Comparison of ENCODE assay signal across 1 cellular context in the genomic region with DNA sequence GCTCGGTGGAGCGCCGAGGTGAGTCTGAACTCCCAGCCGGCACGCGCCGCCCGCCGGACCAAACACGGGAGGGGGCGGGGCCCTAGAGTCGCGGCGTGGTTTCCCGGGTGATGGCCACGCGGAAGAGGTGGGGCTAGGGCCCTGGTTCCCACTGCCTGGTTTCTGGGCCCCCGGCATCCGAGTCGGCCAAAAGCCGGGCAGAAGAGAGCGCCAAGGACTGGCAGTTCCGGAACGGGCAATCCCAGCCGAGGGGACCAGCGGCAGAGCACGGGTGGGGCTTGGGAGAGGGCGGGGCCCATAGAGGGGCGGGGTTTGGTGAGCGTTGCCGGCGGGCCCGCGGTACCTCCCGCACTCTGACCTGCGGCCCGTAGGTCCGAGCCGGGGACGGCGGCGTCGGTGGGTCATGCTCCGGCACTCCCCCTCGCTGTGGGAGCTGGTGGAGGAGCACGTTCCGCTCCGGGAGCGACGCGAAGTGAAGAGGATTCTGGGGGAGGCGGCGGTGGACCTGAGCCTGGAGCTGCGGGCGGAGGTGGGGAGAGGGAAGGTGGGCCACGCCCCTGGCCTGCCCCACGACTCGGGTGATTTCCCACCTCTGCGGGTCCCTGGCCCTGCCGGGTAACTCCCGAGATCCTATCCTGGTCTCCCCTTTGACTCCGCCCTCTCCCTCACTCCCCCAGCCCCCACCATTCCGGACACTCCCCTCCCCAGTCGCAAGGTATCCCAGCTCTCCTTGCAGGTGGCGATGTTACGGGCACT.
TF ChIP-seq lines count a peak whose summit lies in the region.

A gene (plus strand): TSS at position 124 of the 756 bp plus-strand sequence. CDS start 280 bp downstream, at position 404.

TF ChIP-seq in HepG2, 621 proteins besides CTCF, POLR2A, EP300 and RAD21 (continued from another document and continues in another):
- TF ChIP-seq, protein P1, sequence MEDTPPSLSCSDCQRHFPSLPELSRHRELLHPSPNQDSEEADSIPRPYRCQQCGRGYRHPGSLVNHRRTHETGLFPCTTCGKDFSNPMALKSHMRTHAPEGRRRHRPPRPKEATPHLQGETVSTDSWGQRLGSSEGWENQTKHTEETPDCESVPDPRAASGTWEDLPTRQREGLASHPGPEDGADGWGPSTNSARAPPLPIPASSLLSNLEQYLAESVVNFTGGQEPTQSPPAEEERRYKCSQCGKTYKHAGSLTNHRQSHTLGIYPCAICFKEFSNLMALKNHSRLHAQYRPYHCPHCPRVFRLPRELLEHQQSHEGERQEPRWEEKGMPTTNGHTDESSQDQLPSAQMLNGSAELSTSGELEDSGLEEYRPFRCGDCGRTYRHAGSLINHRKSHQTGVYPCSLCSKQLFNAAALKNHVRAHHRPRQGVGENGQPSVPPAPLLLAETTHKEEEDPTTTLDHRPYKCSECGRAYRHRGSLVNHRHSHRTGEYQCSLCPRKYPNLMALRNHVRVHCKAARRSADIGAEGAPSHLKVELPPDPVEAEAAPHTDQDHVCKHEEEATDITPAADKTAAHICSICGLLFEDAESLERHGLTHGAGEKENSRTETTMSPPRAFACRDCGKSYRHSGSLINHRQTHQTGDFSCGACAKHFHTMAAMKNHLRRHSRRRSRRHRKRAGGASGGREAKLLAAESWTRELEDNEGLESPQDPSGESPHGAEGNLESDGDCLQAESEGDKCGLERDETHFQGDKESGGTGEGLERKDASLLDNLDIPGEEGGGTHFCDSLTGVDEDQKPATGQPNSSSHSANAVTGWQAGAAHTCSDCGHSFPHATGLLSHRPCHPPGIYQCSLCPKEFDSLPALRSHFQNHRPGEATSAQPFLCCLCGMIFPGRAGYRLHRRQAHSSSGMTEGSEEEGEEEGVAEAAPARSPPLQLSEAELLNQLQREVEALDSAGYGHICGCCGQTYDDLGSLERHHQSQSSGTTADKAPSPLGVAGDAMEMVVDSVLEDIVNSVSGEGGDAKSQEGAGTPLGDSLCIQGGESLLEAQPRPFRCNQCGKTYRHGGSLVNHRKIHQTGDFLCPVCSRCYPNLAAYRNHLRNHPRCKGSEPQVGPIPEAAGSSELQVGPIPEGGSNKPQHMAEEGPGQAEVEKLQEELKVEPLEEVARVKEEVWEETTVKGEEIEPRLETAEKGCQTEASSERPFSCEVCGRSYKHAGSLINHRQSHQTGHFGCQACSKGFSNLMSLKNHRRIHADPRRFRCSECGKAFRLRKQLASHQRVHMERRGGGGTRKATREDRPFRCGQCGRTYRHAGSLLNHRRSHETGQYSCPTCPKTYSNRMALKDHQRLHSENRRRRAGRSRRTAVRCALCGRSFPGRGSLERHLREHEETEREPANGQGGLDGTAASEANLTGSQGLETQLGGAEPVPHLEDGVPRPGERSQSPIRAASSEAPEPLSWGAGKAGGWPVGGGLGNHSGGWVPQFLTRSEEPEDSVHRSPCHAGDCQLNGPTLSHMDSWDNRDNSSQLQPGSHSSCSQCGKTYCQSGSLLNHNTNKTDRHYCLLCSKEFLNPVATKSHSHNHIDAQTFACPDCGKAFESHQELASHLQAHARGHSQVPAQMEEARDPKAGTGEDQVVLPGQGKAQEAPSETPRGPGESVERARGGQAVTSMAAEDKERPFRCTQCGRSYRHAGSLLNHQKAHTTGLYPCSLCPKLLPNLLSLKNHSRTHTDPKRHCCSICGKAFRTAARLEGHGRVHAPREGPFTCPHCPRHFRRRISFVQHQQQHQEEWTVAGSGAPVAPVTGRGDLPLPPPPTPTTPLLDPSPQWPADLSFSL (CRISPR knock-in tag; IDR thresholded peaks at IDR 0.05) = no peak; the same call in 1 of the 2 replicates
- TF ChIP-seq ZNF547 (CRISPR knock-in tag; IDR thresholded peaks at IDR 0.05) (peak; percentile 75; the same call in 1 of the 2 replicates), ATF7-NPFF (CRISPR knock-in tag; IDR thresholded peaks at IDR 0.05; ENCODE audit: low read depth) (peak; percentile 42; the same call in 1 of the 2 replicates), ZNF205 (CRISPR knock-in tag; IDR thresholded peaks at IDR 0.05) (peak; percentile 90), KDM2A (CRISPR knock-in tag; IDR thresholded peaks at IDR 0.05; ENCODE audit: borderline replicate concordance, low read depth) (peak; percentile 100), MEIS1 (CRISPR knock-in tag; IDR thresholded peaks at IDR 0.05; ENCODE audit: borderline replicate concordance) (no peak; the same call in 1 of the 2 replicates), ZNF598 (CRISPR knock-in tag; IDR thresholded peaks at IDR 0.05; ENCODE audit: borderline replicate concordance) (peak; percentile 28; the same call in 1 of the 2 replicates), ZNF20 (CRISPR knock-in tag; IDR thresholded peaks at IDR 0.05) (no peak), ZNF670 (CRISPR knock-in tag; IDR thresholded peaks at IDR 0.05; ENCODE audit: borderline replicate concordance) (peak; percentile 16; the same call in 1 of the 2 replicates), SP5 (CRISPR knock-in tag; IDR thresholded peaks at IDR 0.05; ENCODE audit: borderline replicate concordance, low read depth) (peak; percentile 70), ZMAT3 (CRISPR knock-in tag; conservative IDR thresholded peaks at IDR 0.05) (peak; percentile 29; the same call in 1 of the 2 replicates), ARID2 (CRISPR knock-in tag; IDR thresholded peaks at IDR 0.05; ENCODE audit: borderline replicate concordance) (peak; percentile 63; the same call in 1 of the 2 replicates), ZNF234 (CRISPR knock-in tag; conservative IDR thresholded peaks at IDR 0.05) (peak; percentile 75; the same call in 1 of the 2 replicates), HNRNPL (IDR thresholded peaks at IDR 0.05; ENCODE audit: low read depth, low read length) (no peak), NAIF1 (CRISPR knock-in tag; IDR thresholded peaks at IDR 0.05; ENCODE audit: borderline replicate concordance) (no peak; the same call in 1 of the 2 replicates), SNAPC2 (CRISPR knock-in tag; IDR thresholded peaks at IDR 0.05) (0 out of 2 replicates have a peak, but pooled peaks have one; percentile 51), ZBTB1 (CRISPR knock-in tag; IDR thresholded peaks at IDR 0.05; ENCODE audit: borderline replicate concordance) (no peak), YY1 (IDR thresholded peaks at IDR 0.05; ENCODE audit: insufficient read depth, insufficient replicate concordance, low read depth, low read length) (peak; percentile 27), ZNF570 (CRISPR knock-in tag; IDR thresholded peaks at IDR 0.05; ENCODE audit: borderline replicate concordance) (no peak), ZNF678 (CRISPR knock-in tag; IDR thresholded peaks at IDR 0.05) (no peak), ZBTB8A (CRISPR knock-in tag; IDR thresholded peaks at IDR 0.05; ENCODE audit: borderline replicate concordance, low read depth) (0 out of 2 replicates have a peak, but pooled peaks have one; percentile 41), ERF (CRISPR knock-in tag; IDR thresholded peaks at IDR 0.05) (peak; percentile 30; the same call in 1 of the 2 replicates)
- TF ChIP-seq, protein P2, sequence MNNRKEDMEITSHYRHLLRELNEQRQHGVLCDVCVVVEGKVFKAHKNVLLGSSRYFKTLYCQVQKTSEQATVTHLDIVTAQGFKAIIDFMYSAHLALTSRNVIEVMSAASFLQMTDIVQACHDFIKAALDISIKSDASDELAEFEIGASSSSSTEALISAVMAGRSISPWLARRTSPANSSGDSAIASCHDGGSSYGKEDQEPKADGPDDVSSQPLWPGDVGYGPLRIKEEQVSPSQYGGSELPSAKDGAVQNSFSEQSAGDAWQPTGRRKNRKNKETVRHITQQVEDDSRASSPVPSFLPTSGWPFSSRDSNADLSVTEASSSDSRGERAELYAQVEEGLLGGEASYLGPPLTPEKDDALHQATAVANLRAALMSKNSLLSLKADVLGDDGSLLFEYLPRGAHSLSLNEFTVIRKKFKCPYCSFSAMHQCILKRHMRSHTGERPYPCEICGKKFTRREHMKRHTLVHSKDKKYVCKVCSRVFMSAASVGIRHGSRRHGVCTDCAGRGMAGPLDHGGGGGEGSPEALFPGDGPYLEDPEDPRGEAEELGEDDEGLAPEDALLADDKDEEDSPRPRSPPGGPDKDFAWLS (CRISPR knock-in tag; IDR thresholded peaks at IDR 0.05; ENCODE audit: borderline replicate concordance) = 0 out of 2 replicates have a peak, but pooled peaks have one; percentile 44
- TF ChIP-seq, protein P3, sequence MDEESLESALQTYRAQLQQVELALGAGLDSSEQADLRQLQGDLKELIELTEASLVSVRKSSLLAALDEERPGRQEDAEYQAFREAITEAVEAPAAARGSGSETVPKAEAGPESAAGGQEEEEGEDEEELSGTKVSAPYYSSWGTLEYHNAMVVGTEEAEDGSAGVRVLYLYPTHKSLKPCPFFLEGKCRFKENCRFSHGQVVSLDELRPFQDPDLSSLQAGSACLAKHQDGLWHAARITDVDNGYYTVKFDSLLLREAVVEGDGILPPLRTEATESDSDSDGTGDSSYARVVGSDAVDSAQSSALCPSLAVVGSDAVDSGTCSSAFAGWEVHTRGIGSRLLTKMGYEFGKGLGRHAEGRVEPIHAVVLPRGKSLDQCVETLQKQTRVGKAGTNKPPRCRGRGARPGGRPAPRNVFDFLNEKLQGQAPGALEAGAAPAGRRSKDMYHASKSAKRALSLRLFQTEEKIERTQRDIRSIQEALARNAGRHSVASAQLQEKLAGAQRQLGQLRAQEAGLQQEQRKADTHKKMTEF (CRISPR knock-in tag; IDR thresholded peaks at IDR 0.05) = peak; percentile 41; the same call in 1 of the 2 replicates
- TF ChIP-seq, protein P4, sequence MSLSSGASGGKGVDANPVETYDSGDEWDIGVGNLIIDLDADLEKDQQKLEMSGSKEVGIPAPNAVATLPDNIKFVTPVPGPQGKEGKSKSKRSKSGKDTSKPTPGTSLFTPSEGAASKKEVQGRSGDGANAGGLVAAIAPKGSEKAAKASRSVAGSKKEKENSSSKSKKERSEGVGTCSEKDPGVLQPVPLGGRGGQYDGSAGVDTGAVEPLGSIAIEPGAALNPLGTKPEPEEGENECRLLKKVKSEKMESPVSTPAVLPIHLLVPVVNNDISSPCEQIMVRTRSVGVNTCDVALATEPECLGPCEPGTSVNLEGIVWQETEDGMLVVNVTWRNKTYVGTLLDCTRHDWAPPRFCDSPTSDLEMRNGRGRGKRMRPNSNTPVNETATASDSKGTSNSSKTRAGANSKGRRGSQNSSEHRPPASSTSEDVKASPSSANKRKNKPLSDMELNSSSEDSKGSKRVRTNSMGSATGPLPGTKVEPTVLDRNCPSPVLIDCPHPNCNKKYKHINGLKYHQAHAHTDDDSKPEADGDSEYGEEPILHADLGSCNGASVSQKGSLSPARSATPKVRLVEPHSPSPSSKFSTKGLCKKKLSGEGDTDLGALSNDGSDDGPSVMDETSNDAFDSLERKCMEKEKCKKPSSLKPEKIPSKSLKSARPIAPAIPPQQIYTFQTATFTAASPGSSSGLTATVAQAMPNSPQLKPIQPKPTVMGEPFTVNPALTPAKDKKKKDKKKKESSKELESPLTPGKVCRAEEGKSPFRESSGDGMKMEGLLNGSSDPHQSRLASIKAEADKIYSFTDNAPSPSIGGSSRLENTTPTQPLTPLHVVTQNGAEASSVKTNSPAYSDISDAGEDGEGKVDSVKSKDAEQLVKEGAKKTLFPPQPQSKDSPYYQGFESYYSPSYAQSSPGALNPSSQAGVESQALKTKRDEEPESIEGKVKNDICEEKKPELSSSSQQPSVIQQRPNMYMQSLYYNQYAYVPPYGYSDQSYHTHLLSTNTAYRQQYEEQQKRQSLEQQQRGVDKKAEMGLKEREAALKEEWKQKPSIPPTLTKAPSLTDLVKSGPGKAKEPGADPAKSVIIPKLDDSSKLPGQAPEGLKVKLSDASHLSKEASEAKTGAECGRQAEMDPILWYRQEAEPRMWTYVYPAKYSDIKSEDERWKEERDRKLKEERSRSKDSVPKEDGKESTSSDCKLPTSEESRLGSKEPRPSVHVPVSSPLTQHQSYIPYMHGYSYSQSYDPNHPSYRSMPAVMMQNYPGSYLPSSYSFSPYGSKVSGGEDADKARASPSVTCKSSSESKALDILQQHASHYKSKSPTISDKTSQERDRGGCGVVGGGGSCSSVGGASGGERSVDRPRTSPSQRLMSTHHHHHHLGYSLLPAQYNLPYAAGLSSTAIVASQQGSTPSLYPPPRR (CRISPR knock-in tag; IDR thresholded peaks at IDR 0.05; ENCODE audit: borderline replicate concordance) = peak; percentile 27; the same call in 1 of the 2 replicates
- TF ChIP-seq, protein P5, sequence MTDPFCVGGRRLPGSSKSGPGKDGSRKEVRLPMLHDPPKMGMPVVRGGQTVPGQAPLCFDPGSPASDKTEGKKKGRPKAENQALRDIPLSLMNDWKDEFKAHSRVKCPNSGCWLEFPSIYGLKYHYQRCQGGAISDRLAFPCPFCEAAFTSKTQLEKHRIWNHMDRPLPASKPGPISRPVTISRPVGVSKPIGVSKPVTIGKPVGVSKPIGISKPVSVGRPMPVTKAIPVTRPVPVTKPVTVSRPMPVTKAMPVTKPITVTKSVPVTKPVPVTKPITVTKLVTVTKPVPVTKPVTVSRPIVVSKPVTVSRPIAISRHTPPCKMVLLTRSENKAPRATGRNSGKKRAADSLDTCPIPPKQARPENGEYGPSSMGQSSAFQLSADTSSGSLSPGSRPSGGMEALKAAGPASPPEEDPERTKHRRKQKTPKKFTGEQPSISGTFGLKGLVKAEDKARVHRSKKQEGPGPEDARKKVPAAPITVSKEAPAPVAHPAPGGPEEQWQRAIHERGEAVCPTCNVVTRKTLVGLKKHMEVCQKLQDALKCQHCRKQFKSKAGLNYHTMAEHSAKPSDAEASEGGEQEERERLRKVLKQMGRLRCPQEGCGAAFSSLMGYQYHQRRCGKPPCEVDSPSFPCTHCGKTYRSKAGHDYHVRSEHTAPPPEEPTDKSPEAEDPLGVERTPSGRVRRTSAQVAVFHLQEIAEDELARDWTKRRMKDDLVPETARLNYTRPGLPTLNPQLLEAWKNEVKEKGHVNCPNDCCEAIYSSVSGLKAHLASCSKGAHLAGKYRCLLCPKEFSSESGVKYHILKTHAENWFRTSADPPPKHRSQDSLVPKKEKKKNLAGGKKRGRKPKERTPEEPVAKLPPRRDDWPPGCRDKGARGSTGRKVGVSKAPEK (CRISPR knock-in tag; IDR thresholded peaks at IDR 0.05; ENCODE audit: borderline replicate concordance) = no peak
- TF ChIP-seq, protein P6, sequence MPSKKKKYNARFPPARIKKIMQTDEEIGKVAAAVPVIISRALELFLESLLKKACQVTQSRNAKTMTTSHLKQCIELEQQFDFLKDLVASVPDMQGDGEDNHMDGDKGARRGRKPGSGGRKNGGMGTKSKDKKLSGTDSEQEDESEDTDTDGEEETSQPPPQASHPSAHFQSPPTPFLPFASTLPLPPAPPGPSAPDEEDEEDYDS (CRISPR knock-in tag; IDR thresholded peaks at IDR 0.05) = peak; percentile 10; the same call in 1 of the 2 replicates
- TF ChIP-seq, protein P7, sequence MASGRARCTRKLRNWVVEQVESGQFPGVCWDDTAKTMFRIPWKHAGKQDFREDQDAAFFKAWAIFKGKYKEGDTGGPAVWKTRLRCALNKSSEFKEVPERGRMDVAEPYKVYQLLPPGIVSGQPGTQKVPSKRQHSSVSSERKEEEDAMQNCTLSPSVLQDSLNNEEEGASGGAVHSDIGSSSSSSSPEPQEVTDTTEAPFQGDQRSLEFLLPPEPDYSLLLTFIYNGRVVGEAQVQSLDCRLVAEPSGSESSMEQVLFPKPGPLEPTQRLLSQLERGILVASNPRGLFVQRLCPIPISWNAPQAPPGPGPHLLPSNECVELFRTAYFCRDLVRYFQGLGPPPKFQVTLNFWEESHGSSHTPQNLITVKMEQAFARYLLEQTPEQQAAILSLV (CRISPR knock-in tag; IDR thresholded peaks at IDR 0.05; ENCODE audit: borderline replicate concordance) = peak; percentile 49; the same call in 1 of the 2 replicates
